Comparison of ENCODE assay signal across 24 cellular contexts in the genomic region with DNA sequence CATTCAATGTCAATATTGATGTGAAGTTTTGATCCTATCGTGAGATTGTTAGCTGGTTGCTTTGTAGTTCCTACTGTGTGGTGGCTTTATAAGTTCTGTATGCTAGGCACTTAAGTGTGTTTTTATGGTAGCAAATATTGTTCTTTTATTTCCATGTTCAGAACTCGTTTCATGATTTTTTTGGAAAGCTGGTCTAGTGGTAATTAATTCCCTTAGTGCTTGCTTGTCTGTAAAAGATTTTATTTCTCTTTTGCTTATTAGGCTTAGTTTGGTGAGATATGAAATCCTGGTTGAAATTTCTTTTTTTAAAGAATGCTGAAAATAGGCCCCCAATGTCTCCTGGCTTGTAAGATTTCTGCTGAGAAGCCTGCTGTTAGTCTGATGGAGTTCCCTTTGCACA.
"Had no signal": no experiment of that assay in that cellular context is flagged by ENCODE, and none has a peak within 500 bp of the region (broad histone marks: within the 10 kb centered on the region; RNA-seq: fewer than 3 reads in every experiment).

No MANE protein-coding gene starts in this region.

- H3K27ac ChIP-seq: stomach, suprapubic skin, testis, thoracic aorta, thyroid gland, tibial artery, tibial nerve, transverse colon, upper lobe of left lung, upper lobe of right lung, uterus, vagina had no signal

- H3K9me3 ChIP-seq: testis, thyroid gland, upper lobe of right lung, vagina had no signal

- H3K4me1 ChIP-seq: stomach, suprapubic skin, testis, thyroid gland, tibial artery, tibial nerve, transverse colon, upper lobe of left lung, upper lobe of right lung, uterus, vagina had no signal

- H3K4me3 ChIP-seq: stomach, suprapubic skin, testis, thoracic aorta, thyroid gland, tibial artery, tibial nerve, transverse colon, upper lobe of left lung, upper lobe of right lung, uterus, vagina had no signal

- DNase-seq: stimulated activated CD4-positive, alpha-beta T cell treated with anti-CD3 and anti-CD28 coated beads, Interleukin-2, amount 100 ng/mL, for 48 hours; stimulated activated CD4-positive, alpha-beta T cell treated with anti-CD3 and anti-CD28 coated beads, Interleukin-4, amount 100 ng/mL, for 1 hour; stimulated activated CD4-positive, alpha-beta T cell treated with anti-CD3 and anti-CD28 coated beads, Interleukin-4, amount 100 ng/mL, for 24 hours; stimulated activated CD4-positive, alpha-beta T cell treated with anti-CD3 and anti-CD28 coated beads, Interleukin-4, amount 100 ng/mL, for 4 hours; stimulated activated CD8-positive, alpha-beta memory T cell treated with anti-CD3 and anti-CD28 coated beads, Interleukin-4, amount 100 ng/mL, for 48 hours; stimulated activated naive B cell treated with anti-CD40 and anti-IgM and Interleukin-4, amounts not matched to agents 10 μg/mL and 1 μg/mL and 100 μg/mL, for 72 hours; stimulated activated naive CD4-positive, alpha-beta T cell; stimulated activated naive CD4-positive, alpha-beta T cell treated with Interleukin-2 at 50 U/mL for 16 hours; stimulated activated naive CD8-positive, alpha-beta T cell treated with anti-CD3 and anti-CD28 coated beads, Interleukin-15, amount 100 ng/mL, for 72 hours; stimulated activated naive CD8-positive, alpha-beta T cell treated with anti-CD3 and anti-CD28 coated beads, Interleukin-15, Interleukin-2, amounts not matched to agents 100 U/mL and 50 U/mL, for 24 hours; stomach; substantia nigra; testis; thyroid gland; tibial artery; transverse colon; trophoblast cell; upper lobe of left lung; upper lobe of right lung; uterus had no signal

- H3K36me3 ChIP-seq: stomach, suprapubic skin, thoracic aorta, thyroid gland, tibial artery, tibial nerve, transverse colon, upper lobe of left lung, upper lobe of right lung, uterus, vagina had no signal
